Comparison of ENCODE assay signal across 1 cellular context in genomic region chr11:76325149-76325548, GRCh38.
TF ChIP-seq lines count a peak whose summit lies in the region.

No MANE protein-coding gene starts in this region.

TF ChIP-seq in HepG2, 621 proteins besides CTCF, POLR2A, EP300 and RAD21 (continued from another document):
- TF ChIP-seq ZNF18 (CRISPR knock-in tag; IDR thresholded peaks at IDR 0.05; ENCODE audit: insufficient replicate concordance), result no peak
